Comparison of ENCODE assay signal across 1 cellular context in the genomic region with DNA sequence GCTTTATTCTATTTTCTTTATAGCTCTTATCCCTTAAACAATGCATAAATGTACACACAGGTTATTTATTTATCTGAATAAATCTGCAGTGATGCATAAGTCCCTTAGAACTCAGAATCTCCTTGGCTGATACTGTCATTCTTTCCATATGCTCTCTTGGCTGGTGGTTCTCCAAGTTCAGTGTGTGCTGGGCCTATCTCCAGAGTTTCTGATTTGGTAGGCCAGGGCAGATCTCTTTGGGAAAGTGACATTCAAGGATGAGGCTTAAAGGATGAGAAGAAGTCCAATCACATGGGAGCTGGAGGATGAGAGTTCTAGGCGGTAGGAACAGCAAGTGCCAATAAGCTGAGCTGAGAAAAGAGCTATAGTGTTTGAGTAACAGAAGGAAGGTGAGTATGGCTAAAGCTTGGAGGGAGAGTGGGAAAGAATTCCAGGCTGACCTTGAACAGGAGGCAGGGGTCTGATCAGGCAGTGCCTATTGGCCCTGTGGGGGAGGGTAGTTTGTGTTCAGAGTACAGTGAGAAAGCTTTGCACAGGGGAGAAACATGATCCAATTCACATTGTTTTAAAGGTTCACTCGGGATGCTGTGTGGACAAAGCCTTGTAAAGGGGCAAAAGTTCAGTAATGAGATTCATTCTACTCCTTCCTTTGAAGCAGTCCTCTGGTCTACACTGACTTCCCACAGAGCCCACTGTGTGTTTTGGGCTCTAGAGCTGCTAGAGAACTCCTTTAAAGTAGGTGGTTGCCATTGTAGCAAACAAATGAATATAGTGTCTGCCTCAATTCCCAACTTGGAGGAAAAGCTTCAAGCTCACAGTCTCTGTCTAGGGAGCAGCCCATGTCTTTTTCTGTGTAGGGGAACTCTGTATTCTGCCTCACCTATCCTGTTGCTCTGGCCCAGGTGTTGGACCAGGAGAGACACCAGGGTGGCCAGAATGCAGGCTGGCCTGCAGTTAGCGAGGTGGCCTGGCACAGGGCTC.
TF ChIP-seq lines count a peak whose summit lies in the region.

No MANE protein-coding gene starts in this region.

TF ChIP-seq in HepG2, 621 proteins besides CTCF, POLR2A, EP300 and RAD21 (continued from another document and continues in another):
- TF ChIP-seq, protein P1, sequence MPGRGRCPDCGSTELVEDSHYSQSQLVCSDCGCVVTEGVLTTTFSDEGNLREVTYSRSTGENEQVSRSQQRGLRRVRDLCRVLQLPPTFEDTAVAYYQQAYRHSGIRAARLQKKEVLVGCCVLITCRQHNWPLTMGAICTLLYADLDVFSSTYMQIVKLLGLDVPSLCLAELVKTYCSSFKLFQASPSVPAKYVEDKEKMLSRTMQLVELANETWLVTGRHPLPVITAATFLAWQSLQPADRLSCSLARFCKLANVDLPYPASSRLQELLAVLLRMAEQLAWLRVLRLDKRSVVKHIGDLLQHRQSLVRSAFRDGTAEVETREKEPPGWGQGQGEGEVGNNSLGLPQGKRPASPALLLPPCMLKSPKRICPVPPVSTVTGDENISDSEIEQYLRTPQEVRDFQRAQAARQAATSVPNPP (CRISPR knock-in tag; IDR thresholded peaks at IDR 0.05), result no peak
- TF ChIP-seq MBD4 (IDR thresholded peaks at IDR 0.05; ENCODE audit: borderline replicate concordance, low read length) (0 out of 2 replicates have a peak, but pooled peaks have one; percentile 37), ZNF34 (CRISPR knock-in tag; IDR thresholded peaks at IDR 0.05; ENCODE audit: borderline replicate concordance) (no peak), SSRP1 (CRISPR knock-in tag; IDR thresholded peaks at IDR 0.05) (no peak), ELF3 (CRISPR knock-in tag; IDR thresholded peaks at IDR 0.05) (no peak), HNRNPLL (IDR thresholded peaks at IDR 0.05; ENCODE audit: low read depth, low read length, poor library complexity, severe bottlenecking) (no peak), ARNT2 (CRISPR knock-in tag; IDR thresholded peaks at IDR 0.05; ENCODE audit: low read depth) (0 out of 2 replicates have a peak, but pooled peaks have one; percentile 33), HDAC2 (CRISPR knock-in tag; IDR thresholded peaks at IDR 0.05) (peak; percentile 79), ZNF746 (CRISPR knock-in tag; IDR thresholded peaks at IDR 0.05) (no peak), CEBPB (IDR thresholded peaks at IDR 0.05; ENCODE audit: borderline replicate concordance, low read depth, low read length) (no peak), KLF16 (CRISPR knock-in tag; IDR thresholded peaks at IDR 0.05) (peak in 1 of 2 experiments; percentile 72; a peak in 1 of 4 replicates), ZNF713 (CRISPR knock-in tag; IDR thresholded peaks at IDR 0.05) (no peak), ZNF30 (CRISPR knock-in tag; IDR thresholded peaks at IDR 0.05) (no peak), ZNF317 (CRISPR knock-in tag; IDR thresholded peaks at IDR 0.05) (no peak), PTBP1 (IDR thresholded peaks at IDR 0.05; ENCODE audit: low read depth, low read length, poor library complexity, severe bottlenecking) (no peak), FOXP1 (IDR thresholded peaks at IDR 0.05) (no peak), FOXP1 (CRISPR knock-in tag; IDR thresholded peaks at IDR 0.05) (peak; percentile 37; the same call in 1 of the 2 replicates), NR2F1 (CRISPR knock-in tag; IDR thresholded peaks at IDR 0.05) (peak in 1 of 2 experiments; percentile 58; a peak in 3 of 4 replicates), RARA (CRISPR knock-in tag; IDR thresholded peaks at IDR 0.05) (peak; percentile 92), TGIF2 (CRISPR knock-in tag; IDR thresholded peaks at IDR 0.05) (no peak), REL (CRISPR knock-in tag; conservative IDR thresholded peaks at IDR 0.05) (no peak), ZNF780A (CRISPR knock-in tag; IDR thresholded peaks at IDR 0.05) (no peak), KDM6A (CRISPR knock-in tag; IDR thresholded peaks at IDR 0.05; ENCODE audit: low read depth) (peak; percentile 87), MAF1 (CRISPR knock-in tag; IDR thresholded peaks at IDR 0.05; ENCODE audit: borderline replicate concordance) (no peak), ZNF256 (CRISPR knock-in tag; conservative IDR thresholded peaks at IDR 0.05) (peak; percentile 37; the same call in 1 of the 2 replicates), MATR3 (CRISPR knock-in tag; IDR thresholded peaks at IDR 0.05) (no peak), EZH2 (conservative IDR thresholded peaks at IDR 0.05; ENCODE audit: low read depth, low read length) (no peak), ETV6 (CRISPR knock-in tag; conservative IDR thresholded peaks at IDR 0.05) (no peak), SATB2 (CRISPR knock-in tag; IDR thresholded peaks at IDR 0.05) (no peak), ZNF788 (CRISPR knock-in tag; IDR thresholded peaks at IDR 0.05; ENCODE audit: borderline replicate concordance) (peak; percentile 26; the same call in 1 of the 2 replicates), SUZ12 (IDR thresholded peaks at IDR 0.05; ENCODE audit: low read depth, low read length) (no peak), ZNF607 (CRISPR knock-in tag; IDR thresholded peaks at IDR 0.05; ENCODE audit: borderline replicate concordance) (no peak), TARDBP (CRISPR knock-in tag; IDR thresholded peaks at IDR 0.05) (peak; percentile 85), CEBPG (CRISPR knock-in tag; IDR thresholded peaks at IDR 0.05) (no peak), ZBTB38 (CRISPR knock-in tag; IDR thresholded peaks at IDR 0.05) (no peak), ZNF460 (CRISPR knock-in tag; IDR thresholded peaks at IDR 0.05; ENCODE audit: borderline replicate concordance) (no peak), ZNF282 (IDR thresholded peaks at IDR 0.05; ENCODE audit: partially characterized antibody) (no peak)
- TF ChIP-seq, protein P2, sequence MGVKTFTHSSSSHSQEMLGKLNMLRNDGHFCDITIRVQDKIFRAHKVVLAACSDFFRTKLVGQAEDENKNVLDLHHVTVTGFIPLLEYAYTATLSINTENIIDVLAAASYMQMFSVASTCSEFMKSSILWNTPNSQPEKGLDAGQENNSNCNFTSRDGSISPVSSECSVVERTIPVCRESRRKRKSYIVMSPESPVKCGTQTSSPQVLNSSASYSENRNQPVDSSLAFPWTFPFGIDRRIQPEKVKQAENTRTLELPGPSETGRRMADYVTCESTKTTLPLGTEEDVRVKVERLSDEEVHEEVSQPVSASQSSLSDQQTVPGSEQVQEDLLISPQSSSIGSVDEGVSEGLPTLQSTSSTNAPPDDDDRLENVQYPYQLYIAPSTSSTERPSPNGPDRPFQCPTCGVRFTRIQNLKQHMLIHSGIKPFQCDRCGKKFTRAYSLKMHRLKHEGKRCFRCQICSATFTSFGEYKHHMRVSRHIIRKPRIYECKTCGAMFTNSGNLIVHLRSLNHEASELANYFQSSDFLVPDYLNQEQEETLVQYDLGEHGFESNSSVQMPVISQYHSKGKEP (CRISPR knock-in tag; IDR thresholded peaks at IDR 0.05), result 0 out of 2 replicates have a peak, but pooled peaks have one; percentile 35
- TF ChIP-seq, protein P3, sequence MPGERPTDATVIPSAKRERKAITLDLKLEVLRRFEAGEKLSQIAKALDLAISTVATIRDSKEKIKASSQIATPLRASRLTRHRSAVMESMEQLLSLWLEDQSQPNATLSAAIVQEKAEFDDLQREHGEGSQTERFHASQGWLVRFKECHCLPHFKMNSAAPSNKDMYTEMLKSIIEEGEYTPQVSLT (CRISPR knock-in tag; IDR thresholded peaks at IDR 0.05; ENCODE audit: borderline replicate concordance, low read depth), result no peak
- TF ChIP-seq, protein P4, sequence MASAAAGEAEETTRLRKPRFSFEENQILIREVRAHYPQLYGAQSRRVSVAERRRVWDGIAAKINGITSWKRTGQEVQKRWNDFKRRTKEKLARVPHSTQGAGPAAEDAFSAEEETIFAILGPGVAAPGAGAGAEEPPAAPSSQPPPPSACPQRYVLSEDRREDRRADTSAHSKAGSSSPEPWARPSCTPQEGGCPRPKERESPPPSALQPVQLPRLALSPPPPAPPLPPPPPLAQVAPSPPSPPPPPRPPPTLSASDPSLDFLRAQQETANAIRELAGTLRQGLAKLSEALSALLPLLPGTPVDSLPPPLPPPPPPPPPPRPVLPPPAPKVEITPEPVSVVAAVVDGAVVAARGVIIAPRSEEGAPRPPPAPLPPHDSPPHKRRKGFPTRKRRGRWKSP (CRISPR knock-in tag; IDR thresholded peaks at IDR 0.05), result no peak
- TF ChIP-seq, protein P5, sequence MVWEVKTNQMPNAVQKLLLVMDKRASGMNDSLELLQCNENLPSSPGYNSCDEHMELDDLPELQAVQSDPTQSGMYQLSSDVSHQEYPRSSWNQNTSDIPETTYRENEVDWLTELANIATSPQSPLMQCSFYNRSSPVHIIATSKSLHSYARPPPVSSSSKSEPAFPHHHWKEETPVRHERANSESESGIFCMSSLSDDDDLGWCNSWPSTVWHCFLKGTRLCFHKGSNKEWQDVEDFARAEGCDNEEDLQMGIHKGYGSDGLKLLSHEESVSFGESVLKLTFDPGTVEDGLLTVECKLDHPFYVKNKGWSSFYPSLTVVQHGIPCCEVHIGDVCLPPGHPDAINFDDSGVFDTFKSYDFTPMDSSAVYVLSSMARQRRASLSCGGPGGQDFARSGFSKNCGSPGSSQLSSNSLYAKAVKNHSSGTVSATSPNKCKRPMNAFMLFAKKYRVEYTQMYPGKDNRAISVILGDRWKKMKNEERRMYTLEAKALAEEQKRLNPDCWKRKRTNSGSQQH (CRISPR knock-in tag; IDR thresholded peaks at IDR 0.05; ENCODE audit: low read depth), result no peak; the same call in 1 of the 2 replicates
- TF ChIP-seq, protein P6, sequence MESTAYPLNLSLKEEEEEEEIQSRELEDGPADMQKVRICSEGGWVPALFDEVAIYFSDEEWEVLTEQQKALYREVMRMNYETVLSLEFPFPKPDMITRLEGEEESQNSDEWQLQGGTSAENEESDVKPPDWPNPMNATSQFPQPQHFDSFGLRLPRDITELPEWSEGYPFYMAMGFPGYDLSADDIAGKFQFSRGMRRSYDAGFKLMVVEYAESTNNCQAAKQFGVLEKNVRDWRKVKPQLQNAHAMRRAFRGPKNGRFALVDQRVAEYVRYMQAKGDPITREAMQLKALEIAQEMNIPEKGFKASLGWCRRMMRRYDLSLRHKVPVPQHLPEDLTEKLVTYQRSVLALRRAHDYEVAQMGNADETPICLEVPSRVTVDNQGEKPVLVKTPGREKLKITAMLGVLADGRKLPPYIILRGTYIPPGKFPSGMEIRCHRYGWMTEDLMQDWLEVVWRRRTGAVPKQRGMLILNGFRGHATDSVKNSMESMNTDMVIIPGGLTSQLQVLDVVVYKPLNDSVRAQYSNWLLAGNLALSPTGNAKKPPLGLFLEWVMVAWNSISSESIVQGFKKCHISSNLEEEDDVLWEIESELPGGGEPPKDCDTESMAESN (CRISPR knock-in tag; conservative IDR thresholded peaks at IDR 0.05), result 0 out of 2 replicates have a peak, but pooled peaks have one; percentile 49
- TF ChIP-seq, protein P7, sequence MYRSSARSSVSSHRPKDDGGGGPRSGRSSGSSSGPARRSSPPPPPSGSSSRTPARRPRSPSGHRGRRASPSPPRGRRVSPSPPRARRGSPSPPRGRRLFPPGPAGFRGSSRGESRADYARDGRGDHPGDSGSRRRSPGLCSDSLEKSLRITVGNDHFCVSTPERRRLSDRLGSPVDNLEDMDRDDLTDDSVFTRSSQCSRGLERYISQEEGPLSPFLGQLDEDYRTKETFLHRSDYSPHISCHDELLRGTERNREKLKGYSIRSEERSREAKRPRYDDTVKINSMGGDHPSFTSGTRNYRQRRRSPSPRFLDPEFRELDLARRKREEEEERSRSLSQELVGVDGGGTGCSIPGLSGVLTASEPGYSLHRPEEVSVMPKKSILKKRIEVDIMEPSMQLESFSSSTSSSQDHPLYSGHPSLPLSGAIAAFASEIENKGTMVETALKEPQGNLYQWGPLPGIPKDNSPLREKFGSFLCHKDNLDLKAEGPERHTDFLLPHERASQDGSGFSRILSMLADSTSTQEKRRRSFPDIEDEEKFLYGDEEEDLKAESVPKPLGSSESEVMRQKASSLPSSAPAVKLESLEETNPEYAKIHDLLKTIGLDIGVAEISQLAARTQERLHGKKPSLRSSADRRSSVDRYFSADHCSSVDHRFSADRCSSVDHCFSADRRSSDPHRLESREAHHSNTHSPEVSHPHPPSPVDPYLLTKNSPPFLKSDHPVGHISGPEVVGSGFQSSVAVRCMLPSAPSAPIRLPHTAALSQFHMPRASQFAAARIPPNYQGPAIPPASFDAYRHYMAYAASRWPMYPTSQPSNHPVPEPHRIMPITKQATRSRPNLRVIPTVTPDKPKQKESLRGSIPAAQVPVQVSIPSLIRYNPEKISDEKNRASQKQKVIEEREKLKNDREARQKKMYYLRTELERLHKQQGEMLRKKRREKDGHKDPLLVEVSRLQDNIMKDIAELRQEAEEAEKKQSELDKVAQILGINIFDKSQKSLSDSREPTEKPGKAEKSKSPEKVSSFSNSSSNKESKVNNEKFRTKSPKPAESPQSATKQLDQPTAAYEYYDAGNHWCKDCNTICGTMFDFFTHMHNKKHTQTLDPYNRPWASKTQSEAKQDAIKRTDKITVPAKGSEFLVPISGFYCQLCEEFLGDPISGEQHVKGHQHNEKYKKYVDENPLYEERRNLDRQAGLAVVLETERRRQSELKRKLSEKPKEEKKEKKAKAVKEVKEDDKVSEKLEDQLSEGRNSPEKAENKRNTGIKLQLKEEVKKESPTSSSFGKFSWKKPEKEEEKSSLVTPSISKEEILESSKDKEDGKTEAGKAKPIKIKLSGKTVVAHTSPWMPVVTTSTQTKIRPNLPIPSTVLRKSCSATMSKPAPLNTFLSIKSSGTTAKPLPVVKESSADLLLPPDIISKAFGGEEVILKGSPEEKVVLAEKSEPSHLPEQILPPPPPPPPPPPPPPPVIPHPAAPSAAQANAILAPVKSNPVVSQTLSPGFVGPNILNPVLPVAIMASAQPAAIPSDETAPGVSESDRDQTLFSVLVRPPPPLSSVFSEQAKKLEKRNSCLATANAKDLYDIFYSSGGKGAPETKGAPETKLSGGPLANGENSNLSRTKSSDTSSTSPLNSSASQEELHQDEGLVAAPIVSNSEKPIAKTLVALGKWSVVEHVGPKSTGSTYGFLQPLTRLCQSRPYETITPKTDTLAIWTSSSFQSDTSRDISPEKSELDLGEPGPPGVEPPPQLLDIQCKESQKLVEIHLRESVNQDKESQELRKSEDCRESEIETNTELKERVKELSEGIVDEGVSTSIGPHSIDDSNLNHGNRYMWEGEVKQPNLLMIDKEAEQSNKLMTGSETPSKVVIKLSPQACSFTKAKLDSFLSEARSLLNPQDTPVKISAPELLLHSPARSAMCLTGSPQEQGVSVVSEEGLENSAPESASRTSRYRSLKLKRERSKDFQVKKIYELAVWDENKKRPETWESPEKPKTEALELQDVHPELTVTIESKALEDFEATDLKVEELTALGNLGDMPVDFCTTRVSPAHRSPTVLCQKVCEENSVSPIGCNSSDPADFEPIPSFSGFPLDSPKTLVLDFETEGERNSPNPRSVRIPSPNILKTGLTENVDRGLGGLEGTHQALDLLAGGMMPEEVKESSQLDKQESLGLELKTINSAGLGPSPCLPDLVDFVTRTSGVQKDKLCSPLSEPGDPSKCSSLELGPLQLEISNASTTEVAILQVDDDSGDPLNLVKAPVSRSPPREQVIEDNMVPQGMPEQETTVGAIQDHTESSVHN (CRISPR knock-in tag; IDR thresholded peaks at IDR 0.05), result 0 out of 2 replicates have a peak, but pooled peaks have one; percentile 52
